16 cellular contexts compared by ENCODE assay signal in genomic region chr14:38839743-38840375, GRCh38.
DNase-seq lines count a peak whose midpoint lies in the region; ATAC-seq and TF ChIP-seq lines count a peak whose summit lies in the region.
"Had no signal": no experiment of that assay in that cellular context is flagged by ENCODE, and none has a peak within 500 bp of the region (broad histone marks: within the 10 kb centered on the region; RNA-seq: fewer than 3 reads in every experiment).

No MANE protein-coding gene starts in this region.

- no peaks in the 10 kb centered on the region for H3K9me3 ChIP-seq in trophoblast cell (ENCODE audit: insufficient read depth, low read depth, low read length)
- H3K9me3 ChIP-seq: stomach had no signal

- no peak overlapping the region for H4K12ac ChIP-seq in trophoblast cell (ENCODE audit: low read depth, low read length)

- H3K79me1 ChIP-seq in trophoblast cell (ENCODE audit: low read length) = no peaks in the 10 kb centered on the region

- no peak for ATAC-seq in activated CD8-positive, alpha-beta memory T cell treated with anti-CD3 and anti-CD28 coated beads, Interleukin-2, amount 10 ng/mL, durations not matched to agents 7 days and 5 days
- ATAC-seq: HCT116 had no signal

- no peak overlapping the region for H2BK5ac ChIP-seq in trophoblast cell (ENCODE audit: low read depth, low read length, poor library complexity)

- no peak overlapping the region for H3K14ac ChIP-seq in trophoblast cell (ENCODE audit: low read length)

- no peaks in the 10 kb centered on the region for H3K36me3 ChIP-seq in trophoblast cell (ENCODE audit: control insufficient read depth in 1 of 2, insufficient read depth in 2 of 2, low read length in 2 of 2)
- H3K36me3 ChIP-seq: stomach had no signal

- no peak overlapping the region for H3K4me3 ChIP-seq in fibroblast of pulmonary artery (replicated peaks; ENCODE audit: low read depth, low read length)
- H3K4me3 ChIP-seq in trophoblast cell (ENCODE audit: low read depth, low read length) = no peak overlapping the region
- H3K4me3 ChIP-seq: stomach had no signal

- DNase-seq in GF-D8 (lab: John Stamatoyannopoulos, UW) = peak; percentile 92
- peak; percentile 77 for DNase-seq in NCI-H226
- DNase-seq in fibroblast of pulmonary artery (ENCODE audit: low read depth) = peak; percentile 44
- DNase-seq in trophoblast cell = peak; percentile 7 to 32
- no peak for DNase-seq in HEK293T (ENCODE audit: extremely low spot score)
- DNase-seq in activated CD8-positive, alpha-beta memory T cell treated with anti-CD3 and anti-CD28 coated beads, Interleukin-2, amount 10 ng/mL, durations not matched to agents 7 days and 5 days = no peak
- DNase-seq in OCI-M1 (lab: John Stamatoyannopoulos, UW) = no peak
- DNase-seq in OCI-M2 (lab: John Stamatoyannopoulos, UW; ENCODE audit: unreplicated experiment) = no peak
- DNase-seq: CD4-positive, CD25-positive, alpha-beta regulatory T cell; endodermal cell; NCI-H2081; NCI-H748 treated with DMSO at 0.1 percent for 48 hours; stomach; T-helper 9 cell had no signal

- no peak for TF ChIP-seq CTCF in fibroblast of pulmonary artery (IDR thresholded peaks at IDR 0.05; ENCODE audit: low read length, missing control alignments)

- no peak overlapping the region for H3K4ac ChIP-seq in trophoblast cell (ENCODE audit: low read depth, low read length)

- CTCF ChIA-PET in HEK293T (lab: Yijun Ruan, JAX) = no interaction called here
- CTCF ChIA-PET in activated CD8-positive, alpha-beta memory T cell treated with anti-CD3 and anti-CD28 coated beads, Interleukin-2, amount 10 ng/mL, durations not matched to agents 7 days and 5 days (lab: Charles Lee) = no interaction called here

- no peak overlapping the region for H3K27ac Mint-ChIP-seq in activated CD8-positive, alpha-beta memory T cell treated with anti-CD3 and anti-CD28 coated beads, Interleukin-2, amount 10 ng/mL, durations not matched to agents 7 days and 5 days
- H3K27ac Mint-ChIP-seq: activated naive CD4-positive, alpha-beta T cell treated with anti-CD3 and anti-CD28 coated beads, Interleukin-2, amount 50 U/mL, for 24 hours; CD4-positive, CD25-positive, alpha-beta regulatory T cell; endodermal cell had no signal

- no peak overlapping the region for H3K4me3 Mint-ChIP-seq in activated CD8-positive, alpha-beta memory T cell treated with anti-CD3 and anti-CD28 coated beads, Interleukin-2, amount 10 ng/mL, durations not matched to agents 7 days and 5 days
- H3K4me3 Mint-ChIP-seq: activated naive CD4-positive, alpha-beta T cell treated with anti-CD3 and anti-CD28 coated beads, Interleukin-2, amount 50 U/mL, for 24 hours; endodermal cell had no signal

- H3K27me3 Mint-ChIP-seq in activated CD8-positive, alpha-beta memory T cell treated with anti-CD3 and anti-CD28 coated beads, Interleukin-2, amount 10 ng/mL, durations not matched to agents 7 days and 5 days = no peaks in the 10 kb centered on the region
- H3K27me3 Mint-ChIP-seq: CD4-positive, CD25-positive, alpha-beta regulatory T cell had no signal

- no peaks in the 10 kb centered on the region for H3K9me3 Mint-ChIP-seq in activated CD8-positive, alpha-beta memory T cell treated with anti-CD3 and anti-CD28 coated beads, Interleukin-2, amount 10 ng/mL, durations not matched to agents 7 days and 5 days (ENCODE audit: low read depth)
- H3K9me3 Mint-ChIP-seq: activated naive CD4-positive, alpha-beta T cell treated with anti-CD3 and anti-CD28 coated beads, Interleukin-2, amount 50 U/mL, for 24 hours; CD4-positive, CD25-positive, alpha-beta regulatory T cell; endodermal cell had no signal

- no peak overlapping the region for H4K91ac ChIP-seq in trophoblast cell (ENCODE audit: low read depth, low read length)

- H2BK120ac ChIP-seq in trophoblast cell (ENCODE audit: insufficient read depth, low read length, poor library complexity) = no peak overlapping the region

- H2AFZ ChIP-seq in trophoblast cell (ENCODE audit: insufficient read depth, low read length, poor library complexity) = no peak overlapping the region

- H3K4me1 Mint-ChIP-seq in activated CD8-positive, alpha-beta memory T cell treated with anti-CD3 and anti-CD28 coated beads, Interleukin-2, amount 10 ng/mL, durations not matched to agents 7 days and 5 days = no peaks in the 10 kb centered on the region
- H3K4me1 Mint-ChIP-seq: activated naive CD4-positive, alpha-beta T cell treated with anti-CD3 and anti-CD28 coated beads, Interleukin-2, amount 50 U/mL, for 24 hours; CD4-positive, CD25-positive, alpha-beta regulatory T cell had no signal

- H3K79me2 ChIP-seq in trophoblast cell (ENCODE audit: control insufficient read depth, insufficient read depth, low read length, poor library complexity) = no peaks in the 10 kb centered on the region

- no peak overlapping the region for H3K18ac ChIP-seq in trophoblast cell (ENCODE audit: low read length)

- H2AK5ac ChIP-seq in trophoblast cell (ENCODE audit: low read length) = no peak overlapping the region

- no CpG with 5 or more reads among the region's 3 CpGs for WGBS in trophoblast cell (ENCODE audit: extremely low coverage, insufficient coverage, insufficient read length)

- H3K9ac ChIP-seq in trophoblast cell (ENCODE audit: low read length) = no peak overlapping the region

- no peak overlapping the region for H3K23ac ChIP-seq in trophoblast cell (ENCODE audit: low read length)

- no peaks in the 10 kb centered on the region for H3K36me3 Mint-ChIP-seq in activated CD8-positive, alpha-beta memory T cell treated with anti-CD3 and anti-CD28 coated beads, Interleukin-2, amount 10 ng/mL, durations not matched to agents 7 days and 5 days
- H3K36me3 Mint-ChIP-seq: activated naive CD4-positive, alpha-beta T cell treated with anti-CD3 and anti-CD28 coated beads, Interleukin-2, amount 50 U/mL, for 24 hours; CD4-positive, CD25-positive, alpha-beta regulatory T cell had no signal

- H3K4me2 ChIP-seq in trophoblast cell (ENCODE audit: low read length) = no peak overlapping the region

- no peak overlapping the region for H2BK12ac ChIP-seq in trophoblast cell (ENCODE audit: low read length)

- POLR2A ChIA-PET in HEK293T (lab: Yijun Ruan, JAX) = no interaction called here

- H3K27me3 ChIP-seq in trophoblast cell (ENCODE audit: insufficient read depth, low read length) = no peaks in the 10 kb centered on the region

- H4K8ac ChIP-seq in trophoblast cell (ENCODE audit: low read depth, low read length) = no peak overlapping the region

- H3K4me1 ChIP-seq in trophoblast cell (ENCODE audit: control insufficient read depth in 1 of 2, insufficient read depth in 2 of 2, low read length in 2 of 2) = no peaks in the 10 kb centered on the region

- no peak overlapping the region for H3K27ac ChIP-seq in trophoblast cell (ENCODE audit: low read depth, low read length)

TF ChIP-seq in HEK293T, 16 proteins besides CTCF, POLR2A, EP300 and RAD21:
- TF ChIP-seq FOXM1 (IDR thresholded peaks at IDR 0.05; ENCODE audit: borderline replicate concordance) = no peak
- TF ChIP-seq ZNF384 (IDR thresholded peaks at IDR 0.05) = no peak
- no peak for TF ChIP-seq L3MBTL2 (conservative IDR thresholded peaks at IDR 0.05)
- TF ChIP-seq FOXK2 (IDR thresholded peaks at IDR 0.05) = no peak
- TF ChIP-seq PKNOX1 (IDR thresholded peaks at IDR 0.05) = no peak
- TF ChIP-seq LEF1 (IDR thresholded peaks at IDR 0.05; ENCODE audit: borderline replicate concordance) = no peak
- TF ChIP-seq SUZ12 (IDR thresholded peaks at IDR 0.05) = no peak
- TF ChIP-seq BHLHE40 (IDR thresholded peaks at IDR 0.05; ENCODE audit: borderline replicate concordance) = no peak
- TF ChIP-seq TARDBP (IDR thresholded peaks at IDR 0.05) = no peak
- TF ChIP-seq ELF4 (IDR thresholded peaks at IDR 0.05) = no peak
- no peak for TF ChIP-seq SP1 (IDR thresholded peaks at IDR 0.05)
- no peak for TF ChIP-seq HDGF (IDR thresholded peaks at IDR 0.05; ENCODE audit: borderline replicate concordance)
- no peak for TF ChIP-seq FOXA1 (IDR thresholded peaks at IDR 0.05)

Comparison
In these comparisons a context has a peak if more than half of its experiments do, and no peak if none do; other contexts are left out.
1. DNase-seq: peak in GF-D8 (single experiment), NCI-H226 (single experiment), fibroblast of pulmonary artery (single experiment) and trophoblast cell (2 of 2); none in HEK293T (single experiment), activated CD8-positive, alpha-beta memory T cell treated with anti-CD3 and anti-CD28 coated beads, Interleukin-2, amount 10 ng/mL, durations not matched to agents 7 days and 5 days (single experiment), OCI-M1 (single experiment) and OCI-M2 (single experiment).